In genomic region chr2:10584843-10585475, GRCh38 we compare ENCODE assay signal across 10 cellular contexts.
DNase-seq lines count a peak whose midpoint lies in the region; ATAC-seq, FAIRE-seq and TF ChIP-seq lines count a peak whose summit lies in the region.
"Had no signal": no experiment of that assay in that cellular context is flagged by ENCODE, and none has a peak within 500 bp of the region (broad histone marks: within the 10 kb centered on the region; RNA-seq: fewer than 3 reads in every experiment).

No MANE protein-coding gene starts in this region.

- in situ Hi-C loops in HepG2 (cut with HindIII; ENCODE audit: extremely low pct_ligation_motif_present, low pct_unique_long_range_greater_than_20kb), result no loop called here

- no peak for TF ChIP-seq RAD21 in HepG2 (CRISPR knock-in tag; IDR thresholded peaks at IDR 0.05)

- peaks cover 4 to 18% (median 16%) of the 10 kb centered on the region in 4 donors for H3K4me1 Mint-ChIP-seq in naive thymus-derived CD8-positive, alpha-beta T cell

- no peak overlapping the region for H3K9ac ChIP-seq in HepG2 (ENCODE audit: insufficient read depth, low read depth, low read length)

- TF ChIP-seq CTCF in AG04450 (IDR thresholded peaks at IDR 0.05; ENCODE audit: low read depth, low read length) (no peak), breast epithelium (IDR thresholded peaks at IDR 0.05) (no peak), HepG2 (CRISPR knock-in tag; IDR thresholded peaks at IDR 0.05) (no peak)

- H3K4me2 ChIP-seq in HepG2 (ENCODE audit: low read depth, low read length), result 0 out of 2 replicates have a peak overlapping the region, but pooled peaks have one; percentile 5

- H3K27me3 ChIP-seq in AG04450 (ENCODE audit: control insufficient read depth, insufficient read depth, low read length), result no peaks in the 10 kb centered on the region
- H3K27me3 ChIP-seq in breast epithelium, result no peaks in the 10 kb centered on the region
- peaks cover 0 to 7% of the 10 kb centered on the region in 2 experiments; a peak in 2 of 5 replicates for H3K27me3 ChIP-seq in HepG2 (ENCODE audit: control insufficient read depth in 1 of 2, insufficient read depth in 2 of 2, low read length in 2 of 2)

- peak overlapping the region in 1 of 10 donors; percentile 55 for H3K27ac Mint-ChIP-seq in naive thymus-derived CD8-positive, alpha-beta T cell

- intact Hi-C loops in breast epithelium (cut with DNase I; ENCODE audit: low total_unique reads), result loop anchor here (5.0 kb wide), 1 partner anchor 567 kb away; no protein-coding TSS in a partner anchor
- intact Hi-C loops in HepG2 (cut with micrococcal nuclease; ENCODE audit: unreplicated experiment), result no loop called here

- peaks cover 14 to 74% (median 26%) of the 10 kb centered on the region in 3 donors for H3K36me3 Mint-ChIP-seq in naive thymus-derived CD8-positive, alpha-beta T cell

- H3K4me3 ChIP-seq in AG04450 (ENCODE audit: low read depth, low read length) (no peak overlapping the region), breast epithelium (no peak overlapping the region), HepG2 (replicated peaks in 1 of 3; ENCODE audit: insufficient read depth in 1 of 3, low read depth in 2 of 3, low read length in 3 of 3) (no peak overlapping the region)

- 76% methylated on average over 4 of the region's 4 CpGs for WGBS in HepG2 (ENCODE audit: low lambda C conversion rate)

- peaks cover 44% of the 10 kb centered on the region for H4K20me1 ChIP-seq in HepG2 (ENCODE audit: insufficient read depth, low read length)

- CTCF ChIA-PET in AG04450 (lab: Charles Lee) (no interaction called here), HepG2 (lab: Yijun Ruan, JAX; ENCODE audit: low intra/inter-chr PET ratio, low total read pairs) (no interaction called here)

- no peak for FAIRE-seq in HepG2 (lab: Jason Lieb, UNC)

- no peaks in the 10 kb centered on the region for H3K4me1 ChIP-seq in breast epithelium
- peaks cover 21% of the 10 kb centered on the region for H3K4me1 ChIP-seq in HepG2 (ENCODE audit: insufficient read depth, low read length)

- H2AFZ ChIP-seq in HepG2 (ENCODE audit: low read length), result no peak overlapping the region

- no peaks in the 10 kb centered on the region for H3K27me3 Mint-ChIP-seq in naive thymus-derived CD8-positive, alpha-beta T cell

- no peaks in the 10 kb centered on the region for H3K9me3 ChIP-seq in AG04450 (ENCODE audit: control insufficient read depth, insufficient read depth, low read length)
- no peaks in the 10 kb centered on the region for H3K9me3 ChIP-seq in breast epithelium
- H3K9me3 ChIP-seq in HepG2 (ENCODE audit: low read length), result no peaks in the 10 kb centered on the region

- no TSS peak for BruUV-seq in HepG2 (replicated peaks; lab: Mats Ljungman, UMichigan)

- ATAC-seq in HepG2 (peak; percentile 79), GM19467 (IDR thresholded peaks at IDR 0.05; ENCODE audit: unreplicated experiment) (no peak)
- ATAC-seq in naive thymus-derived CD8-positive, alpha-beta T cell, result no peak

- no peak overlapping the region for H3K4me3 Mint-ChIP-seq in naive thymus-derived CD8-positive, alpha-beta T cell

- DNase-seq in AG04450 (ENCODE audit: low read depth, low spot score) (peak; percentile 61), HT1080 (ENCODE audit: low read depth) (peak; percentile 90), breast epithelium (ENCODE audit: low spot score in 2 of 2) (no peak), HepG2 (ENCODE audit: low spot score) (peak; percentile 58), RPMI8226 (no peak)
- no peak for DNase-seq in naive thymus-derived CD8-positive, alpha-beta T cell
- DNase-seq in activated CD4-positive, alpha-beta T cell treated with anti-CD3 and anti-CD28 coated beads for 4 hours, result no peak
- DNase-seq: COR-L47, NCI-H1092 treated with DMSO at 0.1 percent for 48 hours had no signal

- no peaks in the 10 kb centered on the region for H3K79me2 ChIP-seq in HepG2 (ENCODE audit: insufficient read depth, low read length)

- POLR2A ChIA-PET in AG04450 (lab: Yijun Ruan, JAX) (no interaction called here), HepG2 (lab: Yijun Ruan, JAX) (no interaction called here)
- POLR2A ChIA-PET in naive thymus-derived CD8-positive, alpha-beta T cell (lab: Charles Lee), result no interaction called here

- H3K36me3 ChIP-seq in breast epithelium (no peaks in the 10 kb centered on the region), HepG2 (replicated peaks in 1 of 2; ENCODE audit: control insufficient read depth in 1 of 2, insufficient read depth in 2 of 2, low read length in 2 of 2) (peaks cover 21 to 77% of the 10 kb centered on the region in 2 experiments)

- no peak for TF ChIP-seq POLR2A in breast epithelium (IDR thresholded peaks at IDR 0.05)
- TF ChIP-seq POLR2A in HepG2 (IDR thresholded peaks at IDR 0.05; ENCODE audit: insufficient read depth in 1 of 2, low read depth in 2 of 2, low read length in 2 of 2), result no peak

- H3K9me3 Mint-ChIP-seq in naive thymus-derived CD8-positive, alpha-beta T cell, result no peaks in the 10 kb centered on the region

- H3K27ac ChIP-seq in AG04450 (ENCODE audit: low read depth, low read length) (peak overlapping the region; percentile 42), breast epithelium (peak overlapping the region; percentile 23 to 29), HepG2 (ENCODE audit: extremely low read length, insufficient read depth, low read length) (no peak overlapping the region)

- TF ChIP-seq EP300 in HepG2 (IDR thresholded peaks at IDR 0.05; ENCODE audit: low read depth in 2 of 2, low read length in 2 of 2) (no peak), HepG2 (CRISPR knock-in tag; IDR thresholded peaks at IDR 0.05; ENCODE audit: borderline replicate concordance) (no peak)

TF ChIP-seq in HepG2, 621 proteins besides CTCF, POLR2A, EP300 and RAD21 (continues in another document):
- TF ChIP-seq ZFP90 (CRISPR knock-in tag; IDR thresholded peaks at IDR 0.05; ENCODE audit: borderline replicate concordance) (0 out of 2 replicates have a peak, but pooled peaks have one; percentile 44), NAIF1 (CRISPR knock-in tag; IDR thresholded peaks at IDR 0.05; ENCODE audit: borderline replicate concordance) (0 out of 2 replicates have a peak, but pooled peaks have one; percentile 29), NRL (CRISPR knock-in tag; IDR thresholded peaks at IDR 0.05; ENCODE audit: borderline replicate concordance) (no peak), HNF1A (IDR thresholded peaks at IDR 0.05; ENCODE audit: low read depth) (0 out of 2 replicates have a peak, but pooled peaks have one; percentile 20), HNF1A (CRISPR knock-in tag; IDR thresholded peaks at IDR 0.05; ENCODE audit: borderline replicate concordance) (no peak), CREB1 (IDR thresholded peaks at IDR 0.05) (no peak), CREB1 (CRISPR knock-in tag; IDR thresholded peaks at IDR 0.05) (peak; percentile 3; the same call in 1 of the 2 replicates), TBP (CRISPR knock-in tag; IDR thresholded peaks at IDR 0.05) (no peak), DRAP1 (CRISPR knock-in tag; IDR thresholded peaks at IDR 0.05) (no peak), PHB2 (IDR thresholded peaks at IDR 0.05; ENCODE audit: partially characterized antibody) (no peak), RFX3 (CRISPR knock-in tag; IDR thresholded peaks at IDR 0.05) (0 out of 2 replicates have a peak, but pooled peaks have one; percentile 37)
- TF ChIP-seq, protein P1, sequence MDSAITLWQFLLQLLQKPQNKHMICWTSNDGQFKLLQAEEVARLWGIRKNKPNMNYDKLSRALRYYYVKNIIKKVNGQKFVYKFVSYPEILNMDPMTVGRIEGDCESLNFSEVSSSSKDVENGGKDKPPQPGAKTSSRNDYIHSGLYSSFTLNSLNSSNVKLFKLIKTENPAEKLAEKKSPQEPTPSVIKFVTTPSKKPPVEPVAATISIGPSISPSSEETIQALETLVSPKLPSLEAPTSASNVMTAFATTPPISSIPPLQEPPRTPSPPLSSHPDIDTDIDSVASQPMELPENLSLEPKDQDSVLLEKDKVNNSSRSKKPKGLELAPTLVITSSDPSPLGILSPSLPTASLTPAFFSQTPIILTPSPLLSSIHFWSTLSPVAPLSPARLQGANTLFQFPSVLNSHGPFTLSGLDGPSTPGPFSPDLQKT (CRISPR knock-in tag; IDR thresholded peaks at IDR 0.05; ENCODE audit: borderline replicate concordance), result no peak

Comparison
In these comparisons a context has a peak if more than half of its experiments do, and no peak if none do; other contexts are left out.
1. DNase-seq: peak in AG04450 (single experiment), HT1080 (single experiment) and HepG2 (single experiment); none in breast epithelium (0 of 2), naive thymus-derived CD8-positive, alpha-beta T cell (0 of 10), RPMI8226 (single experiment) and activated CD4-positive, alpha-beta T cell treated with anti-CD3 and anti-CD28 coated beads for 4 hours (0 of 2).